In the genomic region with DNA sequence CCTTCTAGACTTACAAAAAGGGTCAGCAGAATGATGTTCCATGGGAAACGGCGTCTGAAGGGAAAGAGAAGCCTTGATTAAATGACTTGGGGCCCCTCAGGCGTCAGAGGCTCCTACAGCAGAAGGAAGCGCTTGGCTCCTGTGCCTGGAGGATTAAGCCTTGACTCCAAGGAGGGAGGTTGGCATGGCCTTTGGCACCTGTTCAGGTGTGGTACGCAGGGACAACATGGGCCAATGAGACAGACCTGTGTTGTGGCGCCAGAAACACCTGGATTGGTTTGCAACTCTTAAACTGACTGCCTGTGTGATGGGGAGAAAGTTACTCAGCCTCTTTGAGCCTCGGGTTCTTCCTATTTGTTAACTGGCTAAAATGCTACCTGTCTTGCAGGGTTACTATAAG, we compare ENCODE assay signal across 28 cellular contexts. TPM values are rescaled to one million over a fixed set of nuclear protein-coding genes. Genes with fewer than 3 reads are reported as not detected.
DNase-seq lines count a peak whose midpoint lies in the region; ATAC-seq and TF ChIP-seq lines count a peak whose summit lies in the region.
"Had no signal": no experiment of that assay in that cellular context is flagged by ENCODE, and none has a peak within 500 bp of the region (broad histone marks: within the 10 kb centered on the region; RNA-seq: fewer than 3 reads in every experiment).

No MANE protein-coding gene starts in this region.

- peaks cover 83% of the 10 kb centered on the region for H3K36me3 Mint-ChIP-seq in CD4-positive, alpha-beta T cell (ENCODE audit: low read depth)
- H3K36me3 Mint-ChIP-seq in T-helper 17 cell (ENCODE audit: low read depth): peaks cover 16% of the 10 kb centered on the region
- H3K36me3 Mint-ChIP-seq in stimulated activated naive B cell treated with anti-CD40 and anti-IgM and Interleukin-4, amounts not matched to agents 10 μg/mL and 1 μg/mL and 100 μg/mL, for 72 hours: peaks cover 29 to 61% of the 10 kb centered on the region in 2 donors

- H3K9me3 Mint-ChIP-seq in CD4-positive, alpha-beta T cell: no peaks in the 10 kb centered on the region
- no peaks in the 10 kb centered on the region for H3K9me3 Mint-ChIP-seq in stimulated activated naive B cell treated with anti-CD40 and anti-IgM and Interleukin-4, amounts not matched to agents 10 μg/mL and 1 μg/mL and 100 μg/mL, for 72 hours
- H3K9me3 Mint-ChIP-seq: activated CD4-positive, alpha-beta T cell treated with anti-CD3 and anti-CD28 coated beads, Interleukin-2, amount 10 ng/mL, durations not matched to agents 24 days and 14 days; H9 had no signal

- H3K4me3 Mint-ChIP-seq in CD4-positive, alpha-beta T cell: no peak overlapping the region
- no peak overlapping the region for H3K4me3 Mint-ChIP-seq in T-helper 17 cell
- no peak overlapping the region for H3K4me3 Mint-ChIP-seq in stimulated activated naive B cell treated with anti-CD40 and anti-IgM and Interleukin-4, amounts not matched to agents 10 μg/mL and 1 μg/mL and 100 μg/mL, for 72 hours
- H3K4me3 Mint-ChIP-seq: activated CD4-positive, alpha-beta T cell treated with anti-CD3 and anti-CD28 coated beads, Interleukin-2, amount 10 ng/mL, durations not matched to agents 24 days and 14 days; H9 had no signal

- no peak overlapping the region for H4K8ac ChIP-seq in neuronal stem cell (ENCODE audit: low read depth, low read length)

- H3K9me3 ChIP-seq in CD4-positive, alpha-beta T cell (ENCODE audit: control insufficient read depth, low read length): no peaks in the 10 kb centered on the region
- H3K9me3 ChIP-seq in T-helper 17 cell (ENCODE audit: control insufficient read depth, low read length, poor library complexity, severe bottlenecking) (no peaks in the 10 kb centered on the region), gastroesophageal sphincter (no peaks in the 10 kb centered on the region), neuronal stem cell (replicated peaks in 1 of 2; ENCODE audit: control insufficient read depth in 2 of 2, insufficient read depth in 1 of 2, low read depth in 1 of 2, low read length in 2 of 2) (no peaks in the 10 kb centered on the region)
- H3K9me3 ChIP-seq: adrenal gland, lower lobe of right lung, psoas muscle had no signal

- H3K27ac ChIP-seq in CD4-positive, alpha-beta T cell (ENCODE audit: low read depth, low read length): peak overlapping the region; percentile 24
- H3K27ac ChIP-seq in gastroesophageal sphincter (peak overlapping the region in 3 of 4 donors; percentile 26 to 80 (median 58)), neuronal stem cell (replicated peaks; ENCODE audit: low read length) (no peak overlapping the region)
- H3K27ac ChIP-seq: adrenal gland, C4-2B, HL-60, lower lobe of right lung, VCaP had no signal

- no peaks in the 10 kb centered on the region for H3K27me3 Mint-ChIP-seq in CD4-positive, alpha-beta T cell
- H3K27me3 Mint-ChIP-seq in T-helper 17 cell: no peaks in the 10 kb centered on the region
- H3K27me3 Mint-ChIP-seq in stimulated activated naive B cell treated with anti-CD40 and anti-IgM and Interleukin-4, amounts not matched to agents 10 μg/mL and 1 μg/mL and 100 μg/mL, for 72 hours: no peaks in the 10 kb centered on the region
- H3K27me3 Mint-ChIP-seq: activated CD4-positive, alpha-beta T cell treated with anti-CD3 and anti-CD28 coated beads, Interleukin-2, amount 10 ng/mL, durations not matched to agents 24 days and 14 days had no signal

- H3K4me1 ChIP-seq in gastroesophageal sphincter (peaks cover 10 to 71% (median 18%) of the 10 kb centered on the region in 3 donors), neuronal stem cell (ENCODE audit: control insufficient read depth in 2 of 2, insufficient read depth in 1 of 2, low read depth in 1 of 2, low read length in 2 of 2) (peaks cover 0 to 3% of the 10 kb centered on the region in 2 donors)

- no peak overlapping the region for H3K14ac ChIP-seq in neuronal stem cell (ENCODE audit: low read length)

- H3K79me1 ChIP-seq in neuronal stem cell (ENCODE audit: low read depth, low read length): no peaks in the 10 kb centered on the region

- H3K18ac ChIP-seq in neuronal stem cell (ENCODE audit: low read length): no peak overlapping the region

- no peak overlapping the region for H2BK120ac ChIP-seq in neuronal stem cell (ENCODE audit: low read depth, low read length)

- no peak for TF ChIP-seq POLR2A in gastroesophageal sphincter (IDR thresholded peaks at IDR 0.05)

- H2AK5ac ChIP-seq in neuronal stem cell (ENCODE audit: low read depth, low read length): no peak overlapping the region

- no peak for TF ChIP-seq CTCF in CD4-positive, alpha-beta T cell (IDR thresholded peaks at IDR 0.05)
- TF ChIP-seq CTCF in gastroesophageal sphincter (IDR thresholded peaks at IDR 0.05): no peak

- H2BK5ac ChIP-seq in neuronal stem cell (ENCODE audit: low read length): no peak overlapping the region

- no peak for DNase-seq in CD4-positive, alpha-beta T cell
- DNase-seq in T-helper 17 cell: no peak
- DNase-seq in stimulated activated naive B cell treated with anti-CD40 and anti-IgM and Interleukin-4, amounts not matched to agents 10 μg/mL and 1 μg/mL and 100 μg/mL, for 72 hours: no peak
- DNase-seq in left ventricle myocardium superior: no peak
- no peak for DNase-seq in SK-N-DZ (ENCODE audit: low spot score)
- no peak for DNase-seq in neuronal stem cell (ENCODE audit: low spot score)
- DNase-seq: activated CD4-positive, alpha-beta T cell treated with anti-CD3 and anti-CD28 coated beads, Interleukin-2, amount 10 ng/mL, durations not matched to agents 24 days and 14 days; activated CD8-positive, alpha-beta memory T cell treated with anti-CD3 and anti-CD28 coated beads, Interleukin-2, amount 50 U/mL, for 4 hours; activated gamma-delta T cell treated with Interleukin-2 at 50 U/mL for 16 hours; adrenal gland; cortex of kidney; DMS 273 treated with DMSO at 0.1 percent for 48 hours; H9; kidney; lower lobe of right lung; NCI-H1092 treated with DMSO at 0.1 percent for 48 hours; NCI-H187 treated with DMSO at 0.1 percent for 48 hours; NCI-H69; stimulated activated CD8-positive, alpha-beta memory T cell treated with anti-CD3 and anti-CD28 coated beads, Interleukin-4, amount 100 ng/mL, for 48 hours; substantia nigra had no signal

- no peak for ATAC-seq in CD4-positive, alpha-beta T cell (ENCODE audit: poor library complexity)
- ATAC-seq in T-helper 17 cell: no peak
- ATAC-seq in gastroesophageal sphincter: no peak
- ATAC-seq in stimulated activated naive B cell treated with anti-CD40 and anti-IgM and Interleukin-4, amounts not matched to agents 10 μg/mL and 1 μg/mL and 100 μg/mL, for 72 hours (replicated peaks): no peak
- no peak for ATAC-seq in GM19452 (IDR thresholded peaks at IDR 0.05; ENCODE audit: unreplicated experiment)
- ATAC-seq in left ventricle myocardium superior: no peak
- ATAC-seq: lower lobe of right lung, psoas muscle had no signal

- H3K9ac ChIP-seq in neuronal stem cell (ENCODE audit: low read depth, low read length, poor library complexity): no peak overlapping the region

- no peak overlapping the region for H3K23ac ChIP-seq in neuronal stem cell (ENCODE audit: low read depth, low read length, poor library complexity)

- WGBS in gastroesophageal sphincter (ENCODE audit: low coverage in 1 of 2), 2 donors: 44 to 60% methylated on average over 2 to 6 of the region's 7 CpGs
- no CpG with 5 or more reads among the region's 7 CpGs for WGBS in neuronal stem cell (ENCODE audit: extremely low coverage in 2 of 2, insufficient read length in 2 of 2, insufficient replicate concordance in 1 of 2), 2 donors

- POLR2A ChIA-PET in CD4-positive, alpha-beta T cell (lab: Charles Lee): no interaction called here

- H2BK15ac ChIP-seq in neuronal stem cell (ENCODE audit: low read length): no peak overlapping the region

- H3K36me3 ChIP-seq in gastroesophageal sphincter (peaks cover 0 to 89% of the 10 kb centered on the region in 2 donors), neuronal stem cell (replicated peaks in 1 of 2; ENCODE audit: control insufficient read depth in 2 of 2, insufficient read depth in 2 of 2, low read length in 2 of 2) (peaks cover 26 to 38% of the 10 kb centered on the region in 2 donors)

- H3K4me1 Mint-ChIP-seq in CD4-positive, alpha-beta T cell (ENCODE audit: low read depth): peaks cover 38% of the 10 kb centered on the region
- peaks cover 22% of the 10 kb centered on the region for H3K4me1 Mint-ChIP-seq in T-helper 17 cell
- peaks cover 30 to 44% of the 10 kb centered on the region in 2 donors for H3K4me1 Mint-ChIP-seq in stimulated activated naive B cell treated with anti-CD40 and anti-IgM and Interleukin-4, amounts not matched to agents 10 μg/mL and 1 μg/mL and 100 μg/mL, for 72 hours

- CTCF ChIA-PET in CD4-positive, alpha-beta T cell (lab: Charles Lee): no interaction called here

- intact Hi-C loops in CD4-positive, alpha-beta T cell (cut with DNase I, micrococcal nuclease): no loop called here
- intact Hi-C loops in left ventricle myocardium superior (cut with micrococcal nuclease): no loop called here

- H3K27ac Mint-ChIP-seq in CD4-positive, alpha-beta T cell: peak overlapping the region; percentile 75
- H3K27ac Mint-ChIP-seq in T-helper 17 cell: peak overlapping the region; percentile 77
- H3K27ac Mint-ChIP-seq in stimulated activated naive B cell treated with anti-CD40 and anti-IgM and Interleukin-4, amounts not matched to agents 10 μg/mL and 1 μg/mL and 100 μg/mL, for 72 hours: peak overlapping the region; percentile 89
- H3K27ac Mint-ChIP-seq: activated CD4-positive, alpha-beta T cell treated with anti-CD3 and anti-CD28 coated beads, Interleukin-2, amount 10 ng/mL, durations not matched to agents 24 days and 14 days had no signal

- no peak overlapping the region for H3K4ac ChIP-seq in neuronal stem cell (ENCODE audit: low read length)

- H3K4me3 ChIP-seq in gastroesophageal sphincter (no peak overlapping the region), neuronal stem cell (ENCODE audit: low read length in 2 of 2) (no peak overlapping the region)
- H3K4me3 ChIP-seq: adrenal gland, lower lobe of right lung, psoas muscle had no signal

- H3K27me3 ChIP-seq in CD4-positive, alpha-beta T cell (ENCODE audit: control insufficient read depth, insufficient read depth, low read length): no peaks in the 10 kb centered on the region
- H3K27me3 ChIP-seq in gastroesophageal sphincter (no peaks in the 10 kb centered on the region), neuronal stem cell (ENCODE audit: control insufficient read depth in 3 of 3, insufficient read depth in 3 of 3, low read depth in 1 of 3, low read length in 3 of 3) (no peaks in the 10 kb centered on the region)
- H3K27me3 ChIP-seq: adrenal gland had no signal

- TF ChIP-seq EP300 in gastroesophageal sphincter (IDR thresholded peaks at IDR 0.05): no peak

- no peak overlapping the region for H4K91ac ChIP-seq in neuronal stem cell (ENCODE audit: low read depth, low read length, poor library complexity)

- H2BK12ac ChIP-seq in neuronal stem cell (ENCODE audit: low read length): no peak overlapping the region

- no peak overlapping the region for H3K4me2 ChIP-seq in neuronal stem cell (ENCODE audit: insufficient read depth, low read length, poor library complexity, severe bottlenecking)

- no peak overlapping the region for H2AFZ ChIP-seq in neuronal stem cell (ENCODE audit: low read length)

RNA-seq across cellular contexts. Expression of a gene that starts 7.6 kb away (rescaled TPM):
- total RNA-seq in CD4-positive, alpha-beta T cell: 10 to 100 TPM in 1 of 2 experiments, 1 to 10 TPM in 1; 9.2 to 10.6 TPM
- 10 to 100 TPM; 21.1 to 31.2 TPM for total RNA-seq in T-helper 17 cell
- total RNA-seq in gastroesophageal sphincter: 10 to 100 TPM; 48.6 to 60.2 (median 56.9) TPM
- total RNA-seq in left ventricle myocardium superior: 67.1 TPM
- polyA plus RNA-seq in SK-N-DZ (2014; cell fraction: cytosol; rRNA removed): 72.8 and 76.1 TPM in 2 replicates
- polyA plus RNA-seq in SK-N-DZ (2014; cell fraction: nucleus; rRNA removed): 54.6 and 55.3 TPM in 2 replicates
- polyA plus RNA-seq in neuronal stem cell (2013, experiment 1 of 2): 58.6 TPM
- 61.7 TPM for polyA plus RNA-seq in neuronal stem cell (2013, experiment 2 of 2)

RNA-seq across cellular contexts. Expression of a gene that starts 8.0 kb away (rescaled TPM):
- 10 to 100 TPM; 40.2 to 42.5 TPM for total RNA-seq in CD4-positive, alpha-beta T cell
- total RNA-seq in T-helper 17 cell: 10 to 100 TPM; 46.8 to 47.0 TPM
- total RNA-seq in gastroesophageal sphincter: 100 to 1,000 TPM in 3 of 4 donors, 10 to 100 TPM in 1; 97.8 to 163 (median 131) TPM
- total RNA-seq in left ventricle myocardium superior: 47.7 TPM
- polyA plus RNA-seq in SK-N-DZ (2014; cell fraction: cytosol; rRNA removed): 128 and 170 TPM in 2 replicates
- polyA plus RNA-seq in SK-N-DZ (2014; cell fraction: nucleus; rRNA removed): 197 and 224 TPM in 2 replicates
- polyA plus RNA-seq in neuronal stem cell (2013, experiment 1 of 2): 45.1 TPM
- 38.9 TPM for polyA plus RNA-seq in neuronal stem cell (2013, experiment 2 of 2)

RNA-seq across cellular contexts. Expression of a gene that starts 14.4 kb away (rescaled TPM):
- 100 to 1,000 TPM in 1 of 2 experiments, 10 to 100 TPM in 1; 99.2 to 102 TPM for total RNA-seq in CD4-positive, alpha-beta T cell
- total RNA-seq in T-helper 17 cell: 100 to 1,000 TPM in 1 of 2 donors, 10 to 100 TPM in 1; 97.4 to 121 TPM
- total RNA-seq in gastroesophageal sphincter: 100 to 1,000 TPM; 152 to 245 (median 191) TPM
- total RNA-seq in left ventricle myocardium superior: 109 TPM
- polyA plus RNA-seq in SK-N-DZ (2014; cell fraction: cytosol; rRNA removed): 1.6 and 2.0 TPM in 2 replicates
- polyA plus RNA-seq in SK-N-DZ (2014; cell fraction: nucleus; rRNA removed): 1.4 TPM in 2 replicates
- 10.4 TPM for polyA plus RNA-seq in neuronal stem cell (2013, experiment 1 of 2)
- 10.7 TPM for polyA plus RNA-seq in neuronal stem cell (2013, experiment 2 of 2)

RNA-seq across cellular contexts. Expression of a gene that starts 17.1 kb away (rescaled TPM):
- total RNA-seq in CD4-positive, alpha-beta T cell: 1 to 10 TPM; 1.6 to 1.8 TPM
- total RNA-seq in T-helper 17 cell (1 to 10 TPM; 1.5 to 2.7 TPM), gastroesophageal sphincter (1 to 10 TPM in 2 of 4 donors, under 1 TPM in 2; 0.31 to 4.0 (median 1.4) TPM), left ventricle myocardium superior (0.67 TPM)
- polyA plus RNA-seq in SK-N-DZ (2014; cell fraction: cytosol; rRNA removed): 0.91 and 1.2 TPM in 2 replicates
- polyA plus RNA-seq in SK-N-DZ (2014; cell fraction: nucleus; rRNA removed): 1.3 TPM in 1 of 2 replicates, not detected in the other
- polyA plus RNA-seq in neuronal stem cell (2013, experiment 1 of 2): 0.46 TPM
- polyA plus RNA-seq in neuronal stem cell (2013, experiment 2 of 2): 0.44 TPM
- total RNA-seq: SK-MEL-5 had no signal
- polyA plus RNA-seq: AG04450 had no signal
